ENCODE assay signal across 13 cellular contexts in the genomic region with DNA sequence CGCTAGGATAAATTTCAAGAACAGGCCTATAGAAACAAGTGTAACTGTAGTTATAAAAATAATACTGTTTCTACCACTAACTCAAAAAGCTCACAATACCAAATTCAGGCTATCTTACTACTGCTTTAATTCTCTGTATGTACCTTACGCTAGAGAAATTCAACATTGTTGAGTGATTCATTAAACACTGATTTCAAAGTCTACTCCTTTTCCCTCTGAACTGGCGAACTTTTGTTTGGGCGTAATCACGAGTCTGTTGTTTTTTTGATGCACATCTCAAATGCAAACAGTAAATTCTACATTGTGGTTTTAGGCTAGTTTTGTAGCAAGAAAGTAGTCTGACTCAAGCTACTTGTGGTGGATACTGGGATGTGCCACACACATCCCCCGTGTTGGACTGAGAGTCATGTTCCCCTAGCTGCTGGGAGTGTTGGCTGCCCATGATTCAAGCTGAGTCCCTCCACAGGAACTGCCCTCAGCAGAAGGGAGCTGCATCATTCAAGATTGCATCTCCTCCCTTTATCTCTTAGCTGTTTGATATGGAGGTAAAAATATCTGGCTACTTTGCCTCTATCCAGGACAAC.
DNase-seq lines count a peak whose midpoint lies in the region; ATAC-seq and TF ChIP-seq lines count a peak whose summit lies in the region.
"Had no signal": no experiment of that assay in that cellular context is flagged by ENCODE, and none has a peak within 500 bp of the region (broad histone marks: within the 10 kb centered on the region; RNA-seq: fewer than 3 reads in every experiment).

No MANE protein-coding gene starts in this region.

- WGBS in mammary epithelial cell (ENCODE audit: low coverage, missing lambda C conversion rate), result 87% methylated on average over 6 of the region's 6 CpGs

- H3K27me3 ChIP-seq in breast epithelium (peaks cover 0 to 8% of the 10 kb centered on the region in 2 donors), mammary epithelial cell (ENCODE audit: insufficient read depth, low read length) (no peaks in the 10 kb centered on the region), ascending aorta (no peaks in the 10 kb centered on the region)
- H3K27me3 ChIP-seq: BLaER1 treated with 17β-estradiol and CSF1 and Interleukin-3, amounts not matched to agents 10 nM and 100 nM had no signal

- no peak overlapping the region for H3K4me3 ChIP-seq in breast epithelium
- H3K4me3 ChIP-seq in mammary epithelial cell (replicated peaks in 1 of 3; ENCODE audit: insufficient read depth in 1 of 3, low read depth in 2 of 3, low read length in 3 of 3), result no peak overlapping the region
- H3K4me3 ChIP-seq in ascending aorta, result no peak overlapping the region
- H3K4me3 ChIP-seq: BLaER1 treated with 17β-estradiol and CSF1 and Interleukin-3, amounts not matched to agents 10 nM and 100 nM had no signal

- H3K9me3 ChIP-seq in breast epithelium, result no peaks in the 10 kb centered on the region
- H3K9me3 ChIP-seq in mammary epithelial cell (replicated peaks; ENCODE audit: insufficient read depth, low read length), result no peaks in the 10 kb centered on the region
- H3K9me3 ChIP-seq in ascending aorta, result no peaks in the 10 kb centered on the region
- H3K9me3 ChIP-seq: BLaER1 treated with 17β-estradiol and CSF1 and Interleukin-3, amounts not matched to agents 10 nM and 100 nM had no signal

- dilution Hi-C loops in mammary epithelial cell (cut with HindIII; ENCODE audit: low sequenced_read_pairs), result no loop called here

- DNase-seq in MCF 10A (ENCODE audit: unreplicated experiment), result peak; percentile 30
- DNase-seq in breast epithelium (ENCODE audit: low spot score in 2 of 2), result no peak
- DNase-seq in mammary epithelial cell, result peak; percentile 81
- peak; percentile 12 for DNase-seq in kidney tubule cell (ENCODE audit: low spot score)
- peak; percentile 58 for DNase-seq in stromal cell of bone marrow (ENCODE audit: low read depth)
- DNase-seq in NCI-H2171 treated with DMSO at 0.1 percent for 48 hours (lab: John Stamatoyannopoulos, UW), result no peak
- no peak for DNase-seq in ascending aorta (ENCODE audit: low spot score in 2 of 2)
- DNase-seq: NCI-H1048, NCI-H2107 had no signal

- CTCF ChIA-PET in MCF 10A (lab: Yijun Ruan, JAX) (interaction anchor here (0.5 to 4.2 kb wide), 4 partner anchors 21 to 1762 kb away, joined by 3 to 14 read pairs (median 4); no protein-coding TSS in a partner anchor), mammary epithelial cell (lab: Charles Lee; ENCODE audit: low non-redundant PET) (interaction anchor here (0.7 kb wide), 1 partner anchor 43 kb away, joined by 4 read pairs; no protein-coding TSS in a partner anchor)

- H3K27me3 Mint-ChIP-seq in MCF 10A (ENCODE audit: insufficient read depth, unreplicated experiment), result no peaks in the 10 kb centered on the region

- H3K4me1 ChIP-seq in breast epithelium (no peaks in the 10 kb centered on the region), mammary epithelial cell (ENCODE audit: insufficient read depth, low read length) (no peaks in the 10 kb centered on the region), ascending aorta (no peaks in the 10 kb centered on the region)
- H3K4me1 ChIP-seq: BLaER1 treated with 17β-estradiol and CSF1 and Interleukin-3, amounts not matched to agents 10 nM and 100 nM had no signal

- TF ChIP-seq CTCF in MCF 10A (IDR thresholded peaks at IDR 0.05; ENCODE audit: unreplicated experiment), result no peak
- TF ChIP-seq CTCF in breast epithelium (IDR thresholded peaks at IDR 0.05), result no peak
- no peak for TF ChIP-seq CTCF in mammary epithelial cell (conservative IDR thresholded peaks at IDR 0.05 in 1 of 2, IDR thresholded peaks at IDR 0.05 in 1 of 2; ENCODE audit: extremely low read depth in 1 of 2, insufficient read depth in 1 of 2, low read depth in 1 of 2, low read length in 2 of 2)
- TF ChIP-seq CTCF in ascending aorta (IDR thresholded peaks at IDR 0.05), result no peak

- H3K36me3 ChIP-seq in breast epithelium (no peaks in the 10 kb centered on the region), mammary epithelial cell (ENCODE audit: insufficient read depth, low read length) (no peaks in the 10 kb centered on the region), ascending aorta (no peaks in the 10 kb centered on the region)
- H3K36me3 ChIP-seq: BLaER1 treated with 17β-estradiol and CSF1 and Interleukin-3, amounts not matched to agents 10 nM and 100 nM had no signal

- H4K20me1 ChIP-seq in mammary epithelial cell (ENCODE audit: insufficient read depth, low read length), result no peaks in the 10 kb centered on the region
- H4K20me1 ChIP-seq: BLaER1 treated with 17β-estradiol and CSF1 and Interleukin-3, amounts not matched to agents 10 nM and 100 nM had no signal

- no peak overlapping the region for H3K9ac ChIP-seq in mammary epithelial cell (ENCODE audit: insufficient read depth, low read length)
- H3K9ac ChIP-seq: BLaER1 treated with 17β-estradiol and CSF1 and Interleukin-3, amounts not matched to agents 10 nM and 100 nM had no signal

- H3K27ac ChIP-seq in breast epithelium (no peak overlapping the region), mammary epithelial cell (ENCODE audit: insufficient read depth, low read depth, low read length) (no peak overlapping the region), ascending aorta (no peak overlapping the region)
- H3K27ac ChIP-seq: 22Rv1; BLaER1 treated with 17β-estradiol and CSF1 and Interleukin-3, amounts not matched to agents 10 nM and 100 nM had no signal

- H3K4me3 Mint-ChIP-seq in MCF 10A (ENCODE audit: unreplicated experiment), result no peak overlapping the region

- H2AFZ ChIP-seq in mammary epithelial cell (ENCODE audit: low read depth, low read length), result no peak overlapping the region

- BruUV-seq in MCF 10A (replicated peaks; lab: Mats Ljungman, UMichigan) (no TSS peak), mammary epithelial cell (replicated peaks; lab: Mats Ljungman, UMichigan) (no TSS peak)

- no peaks in the 10 kb centered on the region for H3K9me3 Mint-ChIP-seq in MCF 10A (ENCODE audit: unreplicated experiment)

- no peak overlapping the region for H3K4me2 ChIP-seq in mammary epithelial cell (ENCODE audit: insufficient read depth, low read depth, low read length)
- H3K4me2 ChIP-seq: BLaER1 treated with 17β-estradiol and CSF1 and Interleukin-3, amounts not matched to agents 10 nM and 100 nM had no signal

- no peaks in the 10 kb centered on the region for H3K79me2 ChIP-seq in mammary epithelial cell (ENCODE audit: insufficient read depth, low read length)

- H3K4me1 Mint-ChIP-seq in MCF 10A (ENCODE audit: insufficient read depth, unreplicated experiment), result peaks cover 13% of the 10 kb centered on the region

- ATAC-seq in HG03095 (IDR thresholded peaks at IDR 0.05; ENCODE audit: unreplicated experiment), result no peak
- ATAC-seq: HCT116 had no signal

- POLR2A ChIA-PET in MCF 10A (lab: Yijun Ruan, JAX), result no interaction called here

- H3K27ac Mint-ChIP-seq in MCF 10A (ENCODE audit: low read depth, unreplicated experiment), result no peak overlapping the region

- H3K36me3 Mint-ChIP-seq in MCF 10A (ENCODE audit: insufficient read depth, unreplicated experiment), result no peaks in the 10 kb centered on the region

- in situ Hi-C loops in mammary epithelial cell (cut with MboI; ENCODE audit: low sequenced_read_pairs in 2 of 2), result no loop called here

- intact Hi-C loops in MCF 10A (cut with micrococcal nuclease), result no loop called here
- intact Hi-C loops in breast epithelium (cut with DNase I; ENCODE audit: low total_unique reads), result no loop called here
- intact Hi-C loops in mammary epithelial cell (cut with micrococcal nuclease), result no loop called here
- intact Hi-C loops in ascending aorta (cut with DNase I), result no loop called here

- TF ChIP-seq POLR2A in breast epithelium (IDR thresholded peaks at IDR 0.05), result no peak

Comparison
In these comparisons a context has a peak if more than half of its experiments do, and no peak if none do; other contexts are left out.
1. DNase-seq: peak in MCF 10A (single experiment), mammary epithelial cell (single experiment), kidney tubule cell (single experiment) and stromal cell of bone marrow (single experiment); none in breast epithelium (0 of 2), NCI-H2171 treated with DMSO at 0.1 percent for 48 hours (single experiment) and ascending aorta (0 of 2).